ENCODE assay signal across 26 cellular contexts in genomic region chr15:78910836-78911235, GRCh38. TPM values are rescaled to one million over a fixed set of nuclear protein-coding genes. Genes with fewer than 3 reads are reported as not detected.
DNase-seq lines count a peak whose midpoint lies in the region; ATAC-seq and TF ChIP-seq lines count a peak whose summit lies in the region.
"Had no signal": no experiment of that assay in that cellular context is flagged by ENCODE, and none has a peak within 500 bp of the region (broad histone marks: within the 10 kb centered on the region; RNA-seq: fewer than 3 reads in every experiment).

No MANE protein-coding gene starts in this region.

- H3K4me1 ChIP-seq in CD4-positive, CD25-positive, alpha-beta regulatory T cell (ENCODE audit: control insufficient read depth, insufficient read depth, low read length, poor library complexity, severe bottlenecking), result no peaks in the 10 kb centered on the region
- H3K4me1 ChIP-seq in Panc1 (ENCODE audit: control insufficient read depth, insufficient read depth, low read length) (peaks cover 8% of the 10 kb centered on the region; the same call in 1 of the 2 replicates), gastroesophageal sphincter (peaks cover 2 to 59% (median 25%) of the 10 kb centered on the region in 3 donors)

- H3K27ac ChIP-seq in CD4-positive, CD25-positive, alpha-beta regulatory T cell (ENCODE audit: insufficient read depth, low read length, poor library complexity, severe bottlenecking), result peak overlapping the region; percentile 8
- H3K27ac ChIP-seq in Panc1 (ENCODE audit: low read length), result 0 out of 2 replicates have a peak overlapping the region, but pooled peaks have one; percentile 41
- H3K27ac ChIP-seq in gastroesophageal sphincter, result no peak overlapping the region
- H3K27ac ChIP-seq: A549 had no signal

- no peak for TF ChIP-seq EP300 in gastroesophageal sphincter (IDR thresholded peaks at IDR 0.05)

- H3K36me3 Mint-ChIP-seq in activated CD4-positive, alpha-beta memory T cell treated with anti-CD3 and anti-CD28 coated beads, Interleukin-2, amount 10 ng/mL, durations not matched to agents 7 days and 5 days (ENCODE audit: low read depth), result peaks cover 76% of the 10 kb centered on the region
- H3K36me3 Mint-ChIP-seq in activated CD4-positive, alpha-beta memory T cell treated with anti-CD3 and anti-CD28 coated beads for 36 hours, result peaks cover 42% of the 10 kb centered on the region
- H3K36me3 Mint-ChIP-seq in CD4-positive, CD25-positive, alpha-beta regulatory T cell, result peaks cover 55% of the 10 kb centered on the region
- peaks cover 66% of the 10 kb centered on the region for H3K36me3 Mint-ChIP-seq in effector memory CD8-positive, alpha-beta T cell (ENCODE audit: insufficient read depth)

- H3K9me3 Mint-ChIP-seq in activated CD4-positive, alpha-beta memory T cell treated with anti-CD3 and anti-CD28 coated beads, Interleukin-2, amount 10 ng/mL, durations not matched to agents 7 days and 5 days, result no peaks in the 10 kb centered on the region
- no peaks in the 10 kb centered on the region for H3K9me3 Mint-ChIP-seq in activated CD4-positive, alpha-beta memory T cell treated with anti-CD3 and anti-CD28 coated beads for 36 hours
- H3K9me3 Mint-ChIP-seq in CD4-positive, CD25-positive, alpha-beta regulatory T cell, result no peaks in the 10 kb centered on the region
- H3K9me3 Mint-ChIP-seq in effector memory CD8-positive, alpha-beta T cell, result no peaks in the 10 kb centered on the region
- H3K9me3 Mint-ChIP-seq: activated B cell treated with CpG ODN at 0.5 μM for 24 hours had no signal

- peaks cover 34% of the 10 kb centered on the region for H3K4me1 Mint-ChIP-seq in activated CD4-positive, alpha-beta memory T cell treated with anti-CD3 and anti-CD28 coated beads, Interleukin-2, amount 10 ng/mL, durations not matched to agents 7 days and 5 days
- peaks cover 23% of the 10 kb centered on the region for H3K4me1 Mint-ChIP-seq in activated CD4-positive, alpha-beta memory T cell treated with anti-CD3 and anti-CD28 coated beads for 36 hours (ENCODE audit: low read depth)
- H3K4me1 Mint-ChIP-seq in CD4-positive, CD25-positive, alpha-beta regulatory T cell, result peaks cover 10 to 26% (median 19%) of the 10 kb centered on the region in 4 donors
- peaks cover 24 to 26% of the 10 kb centered on the region in 2 donors for H3K4me1 Mint-ChIP-seq in effector memory CD8-positive, alpha-beta T cell (ENCODE audit: low read depth in 2 of 2)

- TF ChIP-seq POLR2A in gastroesophageal sphincter (IDR thresholded peaks at IDR 0.05), result no peak

- no peak overlapping the region for H3K4me3 Mint-ChIP-seq in activated CD4-positive, alpha-beta memory T cell treated with anti-CD3 and anti-CD28 coated beads, Interleukin-2, amount 10 ng/mL, durations not matched to agents 7 days and 5 days
- H3K4me3 Mint-ChIP-seq in activated CD4-positive, alpha-beta memory T cell treated with anti-CD3 and anti-CD28 coated beads for 36 hours, result no peak overlapping the region
- H3K4me3 Mint-ChIP-seq in CD4-positive, CD25-positive, alpha-beta regulatory T cell, result no peak overlapping the region
- H3K4me3 Mint-ChIP-seq in effector memory CD8-positive, alpha-beta T cell, result no peak overlapping the region
- H3K4me3 Mint-ChIP-seq: activated B cell treated with CpG ODN at 0.5 μM for 24 hours; naive thymus-derived CD4-positive, alpha-beta T cell had no signal

- peak; percentile 37 for DNase-seq in activated CD4-positive, alpha-beta memory T cell treated with anti-CD3 and anti-CD28 coated beads, Interleukin-2, amount 10 ng/mL, durations not matched to agents 7 days and 5 days
- DNase-seq in activated CD4-positive, alpha-beta memory T cell treated with anti-CD3 and anti-CD28 coated beads for 36 hours, result no peak
- no peak for DNase-seq in CD4-positive, CD25-positive, alpha-beta regulatory T cell
- DNase-seq in Panc1 (ENCODE audit: low read depth, low spot score), result no peak
- no peak for DNase-seq in effector memory CD8-positive, alpha-beta T cell
- DNase-seq in left cardiac atrium, result no peak
- DNase-seq in NCI-H345 treated with DMSO at 0.1 percent for 48 hours (lab: John Stamatoyannopoulos, UW; ENCODE audit: unreplicated experiment), result no peak
- DNase-seq: activated B cell treated with CpG ODN at 0.5 μM for 24 hours; activated CD4-positive, alpha-beta T cell treated with anti-CD3 and anti-CD28 coated beads, Interleukin-2, amount 50 U/mL, for 48 hours; AML-193; amygdala; DMS153; effector CD4-positive, alpha-beta T cell; HCEC 1CT; heart left ventricle; kidney; midbrain; naive thymus-derived CD4-positive, alpha-beta T cell; NCI-H1436 treated with DMSO at 0.1 percent for 48 hours; NCI-H2107; SHP77 treated with DMSO at 0.1 percent for 48 hours; SW 1271; trophoblast cell had no signal

- ATAC-seq in CD4-positive, CD25-positive, alpha-beta regulatory T cell (ENCODE audit: low read depth in 2 of 2), result no peak
- ATAC-seq in Panc1, result no peak
- no peak for ATAC-seq in effector memory CD8-positive, alpha-beta T cell (replicated peaks)
- ATAC-seq in left cardiac atrium, result no peak
- ATAC-seq in gastroesophageal sphincter, result no peak
- ATAC-seq: A549; heart left ventricle; K562; naive thymus-derived CD4-positive, alpha-beta T cell had no signal

- H3K9me3 ChIP-seq in CD4-positive, CD25-positive, alpha-beta regulatory T cell (ENCODE audit: control insufficient read depth in 2 of 2, low read length in 2 of 2), result no peaks in the 10 kb centered on the region
- H3K9me3 ChIP-seq in Panc1 (ENCODE audit: control insufficient read depth, insufficient read depth, low read depth, low read length), result no peaks in the 10 kb centered on the region
- H3K9me3 ChIP-seq in gastroesophageal sphincter, result no peaks in the 10 kb centered on the region
- H3K9me3 ChIP-seq: A549, heart left ventricle had no signal

- TF ChIP-seq CTCF in Panc1 (IDR thresholded peaks at IDR 0.05) (no peak), gastroesophageal sphincter (IDR thresholded peaks at IDR 0.05) (no peak)

- BruUV-seq in Panc1 (replicated peaks; lab: Mats Ljungman, UMichigan), result no TSS peak

- POLR2A ChIA-PET in activated CD4-positive, alpha-beta memory T cell treated with anti-CD3 and anti-CD28 coated beads, Interleukin-2, amount 10 ng/mL, durations not matched to agents 7 days and 5 days (lab: Charles Lee), result interaction anchor here (0.8 to 2.2 kb wide), 5 partner anchors 11 to 37 kb away, joined by 3 to 8 read pairs (median 6); partner anchors contain the start of gene MORF4L1
- POLR2A ChIA-PET in activated CD4-positive, alpha-beta memory T cell treated with anti-CD3 and anti-CD28 coated beads for 36 hours (lab: Charles Lee), result no interaction called here
- POLR2A ChIA-PET in Panc1 (lab: Charles Lee), result no interaction called here

- in situ Hi-C loops in Panc1 (cut with HindIII; ENCODE audit: low pct_unique_long_range_greater_than_20kb, low sequenced_read_pairs), result no loop called here

- H3K27me3 Mint-ChIP-seq in activated CD4-positive, alpha-beta memory T cell treated with anti-CD3 and anti-CD28 coated beads, Interleukin-2, amount 10 ng/mL, durations not matched to agents 7 days and 5 days, result no peaks in the 10 kb centered on the region
- H3K27me3 Mint-ChIP-seq in activated CD4-positive, alpha-beta memory T cell treated with anti-CD3 and anti-CD28 coated beads for 36 hours, result no peaks in the 10 kb centered on the region
- H3K27me3 Mint-ChIP-seq in CD4-positive, CD25-positive, alpha-beta regulatory T cell, result no peaks in the 10 kb centered on the region
- H3K27me3 Mint-ChIP-seq in effector memory CD8-positive, alpha-beta T cell, result no peaks in the 10 kb centered on the region
- H3K27me3 Mint-ChIP-seq: activated B cell treated with CpG ODN at 0.5 μM for 24 hours; naive thymus-derived CD4-positive, alpha-beta T cell had no signal

- H3K27ac Mint-ChIP-seq in activated CD4-positive, alpha-beta memory T cell treated with anti-CD3 and anti-CD28 coated beads, Interleukin-2, amount 10 ng/mL, durations not matched to agents 7 days and 5 days, result peak overlapping the region; percentile 36
- no peak overlapping the region for H3K27ac Mint-ChIP-seq in activated CD4-positive, alpha-beta memory T cell treated with anti-CD3 and anti-CD28 coated beads for 36 hours
- H3K27ac Mint-ChIP-seq in CD4-positive, CD25-positive, alpha-beta regulatory T cell, result peak overlapping the region in 2 of 3 donors; percentile 29 to 56
- H3K27ac Mint-ChIP-seq in effector memory CD8-positive, alpha-beta T cell, result peak overlapping the region; percentile 19 to 57

- intact Hi-C loops in activated CD4-positive, alpha-beta memory T cell treated with anti-CD3 and anti-CD28 coated beads for 36 hours (cut with micrococcal nuclease), result loop anchor here (5.0 kb wide), 1 partner anchor 66 kb away; no protein-coding TSS in a partner anchor
- intact Hi-C loops in Panc1 (cut with micrococcal nuclease; ENCODE audit: unreplicated experiment) (loop anchor here (5.0 to 10.0 kb wide), 2 partner anchors 64 to 271 kb away; no protein-coding TSS in a partner anchor), left cardiac atrium (cut with DNase I) (loop anchor here (5.0 to 10.0 kb wide), 2 partner anchors 71 to 264 kb away; no protein-coding TSS in a partner anchor)

- no peaks in the 10 kb centered on the region for H3K27me3 ChIP-seq in CD4-positive, CD25-positive, alpha-beta regulatory T cell (ENCODE audit: control insufficient read depth, insufficient read depth, low read length)
- no peaks in the 10 kb centered on the region for H3K27me3 ChIP-seq in Panc1 (ENCODE audit: control insufficient read depth, insufficient read depth, low read length)
- H3K27me3 ChIP-seq in gastroesophageal sphincter, result no peaks in the 10 kb centered on the region
- H3K27me3 ChIP-seq: heart left ventricle had no signal

- 77% methylated on average over 2 of the region's 3 CpGs; no CpG with 5 or more reads in 1 of the 2 donors for WGBS in gastroesophageal sphincter (ENCODE audit: low coverage in 1 of 2), 2 donors

- H3K36me3 ChIP-seq in CD4-positive, CD25-positive, alpha-beta regulatory T cell (ENCODE audit: control insufficient read depth, insufficient read depth, low read length), result peaks cover 65% of the 10 kb centered on the region
- peaks cover 11% of the 10 kb centered on the region for H3K36me3 ChIP-seq in Panc1 (ENCODE audit: control insufficient read depth, insufficient read depth, low read length)
- peaks cover 0 to 96% of the 10 kb centered on the region in 2 donors for H3K36me3 ChIP-seq in gastroesophageal sphincter

- no peak overlapping the region for H3K4me3 ChIP-seq in CD4-positive, CD25-positive, alpha-beta regulatory T cell (ENCODE audit: low read depth, low read length)
- H3K4me3 ChIP-seq in Panc1 (ENCODE audit: low read depth in 2 of 2, low read length in 2 of 2) (no peak overlapping the region), gastroesophageal sphincter (no peak overlapping the region)
- H3K4me3 ChIP-seq: A549, heart left ventricle, K562 had no signal

- CTCF ChIA-PET in activated CD4-positive, alpha-beta memory T cell treated with anti-CD3 and anti-CD28 coated beads, Interleukin-2, amount 10 ng/mL, durations not matched to agents 7 days and 5 days (lab: Charles Lee), result interaction anchor here (0.6 to 6.1 kb wide), 15 partner anchors 9 to 294 kb away, joined by 3 to 49 read pairs (median 4); no protein-coding TSS in a partner anchor
- CTCF ChIA-PET in activated CD4-positive, alpha-beta memory T cell treated with anti-CD3 and anti-CD28 coated beads for 36 hours (lab: Charles Lee), result interaction anchor here (0.9 to 7.6 kb wide), 9 partner anchors 10 to 273 kb away, joined by 3 to 74 read pairs (median 4); no protein-coding TSS in a partner anchor
- CTCF ChIA-PET in Panc1 (lab: Charles Lee), result interaction anchor here (1.2 kb wide), 1 partner anchor 20 kb away, joined by 4 read pairs; no protein-coding TSS in a partner anchor

RNA-seq across cellular contexts. Expression of gene CTSH, which starts 34.0 kb away (rescaled TPM):
- total RNA-seq in activated CD4-positive, alpha-beta memory T cell treated with anti-CD3 and anti-CD28 coated beads, Interleukin-2, amount 10 ng/mL, durations not matched to agents 7 days and 5 days, result 100 to 1,000 TPM; 257 to 273 TPM
- 100 to 1,000 TPM; 127 to 132 TPM for total RNA-seq in activated CD4-positive, alpha-beta memory T cell treated with anti-CD3 and anti-CD28 coated beads for 36 hours
- 9.6 TPM for total RNA-seq in CD4-positive, CD25-positive, alpha-beta regulatory T cell
- 10 to 100 TPM; 29.0 to 51.5 (median 41.7) TPM for polyA plus RNA-seq in CD4-positive, CD25-positive, alpha-beta regulatory T cell
- total RNA-seq in Panc1 (2021; ENCODE audit: unreplicated experiment) (178 TPM), left cardiac atrium (10 to 100 TPM; 41.6 to 74.3 TPM), gastroesophageal sphincter (100 to 1,000 TPM in 1 of 4 donors, 10 to 100 TPM in 3; 65.5 to 101 (median 76.6) TPM)
- polyA plus RNA-seq in Panc1 (2012; ENCODE audit: insufficient read length), result 168 TPM

RNA-seq across cellular contexts. Expression of gene MORF4L1, which starts 38.1 kb away (rescaled TPM):
- total RNA-seq in activated CD4-positive, alpha-beta memory T cell treated with anti-CD3 and anti-CD28 coated beads, Interleukin-2, amount 10 ng/mL, durations not matched to agents 7 days and 5 days, result 100 to 1,000 TPM; 278 to 280 TPM
- 100 to 1,000 TPM; 262 TPM for total RNA-seq in activated CD4-positive, alpha-beta memory T cell treated with anti-CD3 and anti-CD28 coated beads for 36 hours
- 402 TPM for total RNA-seq in CD4-positive, CD25-positive, alpha-beta regulatory T cell
- polyA plus RNA-seq in CD4-positive, CD25-positive, alpha-beta regulatory T cell, result 100 to 1,000 TPM; 271 to 324 (median 292) TPM
- total RNA-seq in Panc1 (2021; ENCODE audit: unreplicated experiment) (360 TPM), left cardiac atrium (100 to 1,000 TPM; 306 to 401 TPM), gastroesophageal sphincter (100 to 1,000 TPM; 347 to 449 (median 406) TPM)
- polyA plus RNA-seq in Panc1 (2012; ENCODE audit: insufficient read length), result 283 TPM

Comparison
In these comparisons a context has a peak if more than half of its experiments do, and no peak if none do; other contexts are left out.
1. H3K27ac ChIP-seq: peak in CD4-positive, CD25-positive, alpha-beta regulatory T cell (single experiment) and Panc1 (single experiment); none in gastroesophageal sphincter (0 of 4).